ENCODE assay signal across 15 cellular contexts in the genomic region with DNA sequence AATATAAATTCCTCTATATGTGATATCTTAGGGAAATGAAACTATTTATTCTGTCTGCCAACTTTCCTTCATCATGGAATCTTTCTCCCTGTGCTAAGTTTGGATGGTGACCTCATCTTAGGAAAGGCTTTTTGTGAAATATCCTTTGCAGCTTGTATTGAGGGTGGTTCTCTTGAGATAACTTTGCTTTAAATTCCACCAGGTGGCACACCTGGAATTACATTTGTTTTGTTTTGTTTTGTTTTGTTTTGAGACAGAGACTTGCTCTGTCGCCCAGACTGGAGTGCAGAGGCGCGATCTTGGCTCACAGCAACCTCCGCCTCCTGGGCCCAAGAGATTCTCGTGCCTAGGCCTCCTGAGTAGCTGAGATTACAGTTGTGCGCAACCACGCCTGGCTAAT. TPM values are rescaled to one million over a fixed set of nuclear protein-coding genes. Genes with fewer than 3 reads are reported as not detected.
A peak's percentile ranks its signal among the peaks of the same experiment; 100 is the strongest.
DNase-seq lines count a peak whose midpoint lies in the region; ATAC-seq and TF ChIP-seq lines count a peak whose summit lies in the region.
"Had no signal": no experiment of that assay in that cellular context is flagged by ENCODE, and none has a peak within 500 bp of the region (broad histone marks: within the 10 kb centered on the region; RNA-seq: fewer than 3 reads in every experiment).

No MANE protein-coding gene starts in this region.

- no peaks in the 10 kb centered on the region for H4K20me1 ChIP-seq in OCI-LY7 (ENCODE audit: insufficient read depth, low read length)

- POLR2A ChIA-PET in OCI-LY7 (lab: Charles Lee): no interaction called here

- no peak overlapping the region for H2AFZ ChIP-seq in OCI-LY7 (ENCODE audit: low read length)

- peak; percentile 23 for DNase-seq in DMS153 (lab: John Stamatoyannopoulos, UW)
- DNase-seq in DMS153 treated with DMSO at 0.1 percent for 48 hours (lab: John Stamatoyannopoulos, UW; ENCODE audit: unreplicated experiment): no peak
- DNase-seq in OCI-LY7 (ENCODE audit: low spot score): peak; percentile 62
- DNase-seq in kidney tubule cell (ENCODE audit: low spot score): peak; percentile 47
- no peak for DNase-seq in ascending aorta (ENCODE audit: low spot score in 2 of 2)
- no peak for DNase-seq in 8988T
- no peak for DNase-seq in erythroblast (lab: John Stamatoyannopoulos, UW)
- DNase-seq: activated B cell treated with CpG ODN at 0.5 μM for 24 hours, activated gamma-delta T cell, Calu3, caudate nucleus had no signal

- TF ChIP-seq CTCF in OCI-LY7 (conservative IDR thresholded peaks at IDR 0.05; ENCODE audit: low read length) (peak; percentile 76), ascending aorta (IDR thresholded peaks at IDR 0.05) (no peak)

- H3K9me3 ChIP-seq in OCI-LY7 (ENCODE audit: low read length): no peaks in the 10 kb centered on the region
- no peaks in the 10 kb centered on the region for H3K9me3 ChIP-seq in ascending aorta
- H3K9me3 ChIP-seq: SJSA1 had no signal

- H3K27me3 ChIP-seq in ascending aorta: no peaks in the 10 kb centered on the region

- H3K79me2 ChIP-seq in OCI-LY7 (ENCODE audit: insufficient read depth, low read depth, low read length): no peaks in the 10 kb centered on the region

- H3K4me3 ChIP-seq in OCI-LY7 (ENCODE audit: low read depth, low read length, poor library complexity, severe bottlenecking) (no peak overlapping the region), ascending aorta (no peak overlapping the region)
- H3K4me3 ChIP-seq: SJSA1 had no signal

- peak; percentile 61 for ATAC-seq in GM18868 (IDR thresholded peaks at IDR 0.05; ENCODE audit: unreplicated experiment)
- ATAC-seq: esophagus mucosa had no signal

- H3K4me1 ChIP-seq in OCI-LY7 (ENCODE audit: insufficient read depth, low read length, poor library complexity, severe bottlenecking) (peaks cover 25% of the 10 kb centered on the region), ascending aorta (no peaks in the 10 kb centered on the region)
- H3K4me1 ChIP-seq: SJSA1 had no signal

- H3K4me2 ChIP-seq in OCI-LY7 (ENCODE audit: low read length): no peak overlapping the region

- no peak for TF ChIP-seq POLR2A in erythroblast (IDR thresholded peaks at IDR 0.05; ENCODE audit: low read length)

- intact Hi-C loops in OCI-LY7 (cut with micrococcal nuclease; ENCODE audit: unreplicated experiment): loop anchor here (1.0 to 2.0 kb wide), 3 partner anchors 84 to 826 kb away; no protein-coding TSS in a partner anchor
- intact Hi-C loops in ascending aorta (cut with DNase I): no loop called here

- no peaks in the 10 kb centered on the region for H3K9me2 ChIP-seq in OCI-LY7 (ENCODE audit: insufficient read depth, low read length)

- CTCF ChIA-PET in OCI-LY7 (lab: Charles Lee; ENCODE audit: unreplicated experiment): interaction anchor here (2.5 kb wide), 1 partner anchor 83 kb away, joined by 15 read pairs; no protein-coding TSS in a partner anchor

- H3K27ac ChIP-seq in OCI-LY7 (ENCODE audit: low read depth, low read length, poor library complexity, severe bottlenecking) (no peak overlapping the region), ascending aorta (no peak overlapping the region)
- H3K27ac ChIP-seq: SJSA1 had no signal

- H3K36me3 ChIP-seq in OCI-LY7 (ENCODE audit: insufficient read depth, low read length) (no peaks in the 10 kb centered on the region), ascending aorta (no peaks in the 10 kb centered on the region)
- H3K36me3 ChIP-seq: SJSA1 had no signal

- BruUV-seq in OCI-LY7 (replicated peaks; lab: Mats Ljungman, UMichigan): no TSS peak

RNA-seq across cellular contexts. Expression of gene CD1A, which starts 7.6 kb away (rescaled TPM):
- total RNA-seq in OCI-LY7 (2014; rRNA removed; shearing (Covaris generic)): not detected in 2 replicates
- total RNA-seq in OCI-LY7 (2022) (0.40 and 0.57 TPM in 2 replicates), ascending aorta (not detected)
- total RNA-seq: Calu3, esophagus mucosa, pulmonary artery endothelial cell, SJSA1 had no signal

RNA-seq across cellular contexts. Expression of gene CD1C, which starts 43.1 kb away (rescaled TPM):
- 2.6 and 3.2 TPM in 2 replicates for total RNA-seq in OCI-LY7 (2014; rRNA removed; shearing (Covaris generic))
- total RNA-seq in OCI-LY7 (2022) (16.0 and 28.7 TPM in 2 replicates), ascending aorta (not detected)
- total RNA-seq: Calu3, pulmonary artery endothelial cell, SJSA1 had no signal

Comparison
In these comparisons a context has a peak if more than half of its experiments do, and no peak if none do; other contexts are left out.
1. DNase-seq: peak in DMS153 (single experiment), OCI-LY7 (single experiment) and kidney tubule cell (single experiment); none in DMS153 treated with DMSO at 0.1 percent for 48 hours (single experiment), ascending aorta (0 of 2), 8988T (single experiment) and erythroblast (0 of 2).